Comparison of ENCODE assay signal across 2 cellular contexts in genomic region chr14:80958258-80958657, GRCh38.
TF ChIP-seq lines count a peak whose summit lies in the region.

No MANE protein-coding gene starts in this region.

TF ChIP-seq in SK-N-SH, 30 proteins besides CTCF, POLR2A, EP300 and RAD21 (continued from another document):
- no peak for TF ChIP-seq ELF1 (IDR thresholded peaks at IDR 0.05)
- no peak for TF ChIP-seq IRF3 (IDR thresholded peaks at IDR 0.05; ENCODE audit: low read depth, low read length)
- no peak for TF ChIP-seq RFX5 (IDR thresholded peaks at IDR 0.05; ENCODE audit: low read length)
- TF ChIP-seq, protein P1, sequence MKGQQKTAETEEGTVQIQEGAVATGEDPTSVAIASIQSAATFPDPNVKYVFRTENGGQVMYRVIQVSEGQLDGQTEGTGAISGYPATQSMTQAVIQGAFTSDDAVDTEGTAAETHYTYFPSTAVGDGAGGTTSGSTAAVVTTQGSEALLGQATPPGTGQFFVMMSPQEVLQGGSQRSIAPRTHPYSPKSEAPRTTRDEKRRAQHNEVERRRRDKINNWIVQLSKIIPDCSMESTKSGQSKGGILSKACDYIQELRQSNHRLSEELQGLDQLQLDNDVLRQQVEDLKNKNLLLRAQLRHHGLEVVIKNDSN (IDR thresholded peaks at IDR 0.05; ENCODE audit: borderline replicate concordance, low read depth): no peak
- TF ChIP-seq TAF1 (IDR thresholded peaks at IDR 0.05; ENCODE audit: borderline replicate concordance, low read depth, low read length): no peak
- TF ChIP-seq, protein P2, sequence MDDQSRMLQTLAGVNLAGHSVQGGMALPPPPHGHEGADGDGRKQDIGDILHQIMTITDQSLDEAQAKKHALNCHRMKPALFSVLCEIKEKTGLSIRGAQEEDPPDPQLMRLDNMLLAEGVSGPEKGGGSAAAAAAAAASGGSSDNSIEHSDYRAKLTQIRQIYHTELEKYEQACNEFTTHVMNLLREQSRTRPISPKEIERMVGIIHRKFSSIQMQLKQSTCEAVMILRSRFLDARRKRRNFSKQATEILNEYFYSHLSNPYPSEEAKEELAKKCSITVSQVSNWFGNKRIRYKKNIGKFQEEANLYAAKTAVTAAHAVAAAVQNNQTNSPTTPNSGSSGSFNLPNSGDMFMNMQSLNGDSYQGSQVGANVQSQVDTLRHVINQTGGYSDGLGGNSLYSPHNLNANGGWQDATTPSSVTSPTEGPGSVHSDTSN (IDR thresholded peaks at IDR 0.05): no peak
- TF ChIP-seq GATA2 (CRISPR knock-in tag; IDR thresholded peaks at IDR 0.05): no peak
- TF ChIP-seq FOXJ3 (CRISPR knock-in tag; IDR thresholded peaks at IDR 0.05): no peak
- TF ChIP-seq TCF12 (IDR thresholded peaks at IDR 0.05): no peak
- no peak for TF ChIP-seq NRF1 (IDR thresholded peaks at IDR 0.05; ENCODE audit: low read depth, low read length)

TF ChIP-seq in SK-N-SH treated with all-trans-retinoic acid at 6 μM for 48 hours, 23 proteins besides CTCF, POLR2A, EP300 and RAD21 (continued from another document):
- TF ChIP-seq, protein P3, sequence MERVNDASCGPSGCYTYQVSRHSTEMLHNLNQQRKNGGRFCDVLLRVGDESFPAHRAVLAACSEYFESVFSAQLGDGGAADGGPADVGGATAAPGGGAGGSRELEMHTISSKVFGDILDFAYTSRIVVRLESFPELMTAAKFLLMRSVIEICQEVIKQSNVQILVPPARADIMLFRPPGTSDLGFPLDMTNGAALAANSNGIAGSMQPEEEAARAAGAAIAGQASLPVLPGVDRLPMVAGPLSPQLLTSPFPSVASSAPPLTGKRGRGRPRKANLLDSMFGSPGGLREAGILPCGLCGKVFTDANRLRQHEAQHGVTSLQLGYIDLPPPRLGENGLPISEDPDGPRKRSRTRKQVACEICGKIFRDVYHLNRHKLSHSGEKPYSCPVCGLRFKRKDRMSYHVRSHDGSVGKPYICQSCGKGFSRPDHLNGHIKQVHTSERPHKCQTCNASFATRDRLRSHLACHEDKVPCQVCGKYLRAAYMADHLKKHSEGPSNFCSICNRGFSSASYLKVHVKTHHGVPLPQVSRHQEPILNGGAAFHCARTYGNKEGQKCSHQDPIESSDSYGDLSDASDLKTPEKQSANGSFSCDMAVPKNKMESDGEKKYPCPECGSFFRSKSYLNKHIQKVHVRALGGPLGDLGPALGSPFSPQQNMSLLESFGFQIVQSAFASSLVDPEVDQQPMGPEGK (CRISPR knock-in tag; IDR thresholded peaks at IDR 0.05; ENCODE audit: borderline replicate concordance): no peak
- TF ChIP-seq ZFP3 (CRISPR knock-in tag; IDR thresholded peaks at IDR 0.05) (no peak), CSDC2 (CRISPR knock-in tag; IDR thresholded peaks at IDR 0.05) (no peak), OSR1 (CRISPR knock-in tag; IDR thresholded peaks at IDR 0.05) (no peak), ZC3H10 (CRISPR knock-in tag; IDR thresholded peaks at IDR 0.05) (no peak), ZNF70 (CRISPR knock-in tag; IDR thresholded peaks at IDR 0.05) (no peak)
- TF ChIP-seq, protein P4, sequence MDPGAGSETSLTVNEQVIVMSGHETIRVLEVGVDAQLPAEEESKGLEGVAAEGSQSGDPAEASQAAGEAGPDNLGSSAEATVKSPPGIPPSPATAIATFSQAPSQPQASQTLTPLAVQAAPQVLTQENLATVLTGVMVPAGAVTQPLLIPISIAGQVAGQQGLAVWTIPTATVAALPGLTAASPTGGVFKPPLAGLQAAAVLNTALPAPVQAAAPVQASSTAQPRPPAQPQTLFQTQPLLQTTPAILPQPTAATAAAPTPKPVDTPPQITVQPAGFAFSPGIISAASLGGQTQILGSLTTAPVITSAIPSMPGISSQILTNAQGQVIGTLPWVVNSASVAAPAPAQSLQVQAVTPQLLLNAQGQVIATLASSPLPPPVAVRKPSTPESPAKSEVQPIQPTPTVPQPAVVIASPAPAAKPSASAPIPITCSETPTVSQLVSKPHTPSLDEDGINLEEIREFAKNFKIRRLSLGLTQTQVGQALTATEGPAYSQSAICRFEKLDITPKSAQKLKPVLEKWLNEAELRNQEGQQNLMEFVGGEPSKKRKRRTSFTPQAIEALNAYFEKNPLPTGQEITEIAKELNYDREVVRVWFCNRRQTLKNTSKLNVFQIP (CRISPR knock-in tag; IDR thresholded peaks at IDR 0.05; ENCODE audit: borderline replicate concordance, low read depth): no peak
- TF ChIP-seq, protein P5, sequence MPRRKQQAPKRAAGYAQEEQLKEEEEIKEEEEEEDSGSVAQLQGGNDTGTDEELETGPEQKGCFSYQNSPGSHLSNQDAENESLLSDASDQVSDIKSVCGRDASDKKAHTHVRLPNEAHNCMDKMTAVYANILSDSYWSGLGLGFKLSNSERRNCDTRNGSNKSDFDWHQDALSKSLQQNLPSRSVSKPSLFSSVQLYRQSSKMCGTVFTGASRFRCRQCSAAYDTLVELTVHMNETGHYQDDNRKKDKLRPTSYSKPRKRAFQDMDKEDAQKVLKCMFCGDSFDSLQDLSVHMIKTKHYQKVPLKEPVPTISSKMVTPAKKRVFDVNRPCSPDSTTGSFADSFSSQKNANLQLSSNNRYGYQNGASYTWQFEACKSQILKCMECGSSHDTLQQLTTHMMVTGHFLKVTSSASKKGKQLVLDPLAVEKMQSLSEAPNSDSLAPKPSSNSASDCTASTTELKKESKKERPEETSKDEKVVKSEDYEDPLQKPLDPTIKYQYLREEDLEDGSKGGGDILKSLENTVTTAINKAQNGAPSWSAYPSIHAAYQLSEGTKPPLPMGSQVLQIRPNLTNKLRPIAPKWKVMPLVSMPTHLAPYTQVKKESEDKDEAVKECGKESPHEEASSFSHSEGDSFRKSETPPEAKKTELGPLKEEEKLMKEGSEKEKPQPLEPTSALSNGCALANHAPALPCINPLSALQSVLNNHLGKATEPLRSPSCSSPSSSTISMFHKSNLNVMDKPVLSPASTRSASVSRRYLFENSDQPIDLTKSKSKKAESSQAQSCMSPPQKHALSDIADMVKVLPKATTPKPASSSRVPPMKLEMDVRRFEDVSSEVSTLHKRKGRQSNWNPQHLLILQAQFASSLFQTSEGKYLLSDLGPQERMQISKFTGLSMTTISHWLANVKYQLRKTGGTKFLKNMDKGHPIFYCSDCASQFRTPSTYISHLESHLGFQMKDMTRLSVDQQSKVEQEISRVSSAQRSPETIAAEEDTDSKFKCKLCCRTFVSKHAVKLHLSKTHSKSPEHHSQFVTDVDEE (CRISPR knock-in tag; IDR thresholded peaks at IDR 0.05): no peak
